In the genomic region with DNA sequence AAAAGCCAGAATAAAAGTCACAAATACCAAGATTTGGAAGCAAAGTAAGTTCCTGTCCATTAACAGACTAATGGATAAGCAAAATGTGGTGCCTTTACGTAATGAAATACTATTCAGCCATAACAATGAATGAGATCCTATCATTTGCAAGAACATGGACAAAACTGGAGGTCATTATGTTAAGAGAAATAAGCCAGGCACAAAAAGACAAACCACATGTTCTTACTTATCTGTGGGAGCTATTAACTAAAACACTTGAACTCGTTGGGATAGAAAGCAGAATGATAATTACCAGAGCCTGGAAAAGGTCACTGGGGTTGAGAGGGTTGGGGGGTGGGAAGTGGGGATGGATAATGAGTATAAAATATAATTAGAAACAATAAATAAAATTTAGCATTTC, we compare ENCODE assay signal across 16 cellular contexts.
DNase-seq lines count a peak whose midpoint lies in the region; ATAC-seq and TF ChIP-seq lines count a peak whose summit lies in the region.
"Had no signal": no experiment of that assay in that cellular context is flagged by ENCODE, and none has a peak within 500 bp of the region (broad histone marks: within the 10 kb centered on the region; RNA-seq: fewer than 3 reads in every experiment).

No MANE protein-coding gene starts in this region.

- BruUV-seq in PC-9 (replicated peaks; lab: Mats Ljungman, UMichigan) = no TSS peak

- H2BK5ac ChIP-seq in mesenchymal stem cell (ENCODE audit: low read depth, low read length, poor library complexity, severe bottlenecking) = no peak overlapping the region

- no peak overlapping the region for H2BK15ac ChIP-seq in mesenchymal stem cell (ENCODE audit: low read depth, poor library complexity, severe bottlenecking)

- CTCF ChIA-PET in PC-9 (lab: Charles Lee) = no interaction called here
- CTCF ChIA-PET in WTC11 (lab: Charles Lee) = no interaction called here

- TF ChIP-seq CTCF in left ventricle myocardium inferior (IDR thresholded peaks at IDR 0.05; ENCODE audit: borderline replicate concordance) (no peak), PC-9 (conservative IDR thresholded peaks at IDR 0.05) (no peak), WTC11 (IDR thresholded peaks at IDR 0.05) (no peak)

- H3K4ac ChIP-seq in mesenchymal stem cell (ENCODE audit: low read depth in 1 of 2, low read length in 2 of 2) = no peak overlapping the region

- H2AK5ac ChIP-seq in mesenchymal stem cell (ENCODE audit: low read length, severe bottlenecking) = no peak overlapping the region

- no peaks in the 10 kb centered on the region; the same call in 1 of the 2 replicates for H3K4me1 Mint-ChIP-seq in WTC11
- H3K4me1 Mint-ChIP-seq in activated naive CD8-positive, alpha-beta T cell treated with anti-CD3 and anti-CD28 coated beads, Interleukin-2, amount 50 U/mL, for 24 hours = no peaks in the 10 kb centered on the region
- H3K4me1 Mint-ChIP-seq: B cell; CD4-positive, alpha-beta memory T cell had no signal

- intact Hi-C loops in Right ventricle myocardium superior (cut with DNase I) (no loop called here), left ventricle myocardium inferior (cut with micrococcal nuclease) (no loop called here), PC-9 (cut with micrococcal nuclease; ENCODE audit: unreplicated experiment) (no loop called here)

- no peak overlapping the region for H3K18ac ChIP-seq in mesenchymal stem cell (ENCODE audit: low read depth in 1 of 2, low read length in 2 of 2)

- no peaks in the 10 kb centered on the region for H3K79me1 ChIP-seq in mesenchymal stem cell (replicated peaks; ENCODE audit: low read length, poor library complexity, severe bottlenecking)

- POLR2A ChIA-PET in PC-9 (lab: Charles Lee; ENCODE audit: unreplicated experiment) (interaction anchor here (0.7 kb wide), 1 partner anchor 137 kb away, joined by 11 read pairs; no protein-coding TSS in a partner anchor), WTC11 (lab: Charles Lee) (no interaction called here)

- H2AFZ ChIP-seq in PC-9 (peak overlapping the region; percentile 45), mesenchymal stem cell (ENCODE audit: low read depth, low read length) (no peak overlapping the region)

- no peaks in the 10 kb centered on the region for H3K36me3 Mint-ChIP-seq in WTC11
- H3K36me3 Mint-ChIP-seq in activated naive CD8-positive, alpha-beta T cell treated with anti-CD3 and anti-CD28 coated beads, Interleukin-2, amount 50 U/mL, for 24 hours (ENCODE audit: low read depth) = no peaks in the 10 kb centered on the region
- H3K36me3 Mint-ChIP-seq: CD4-positive, alpha-beta memory T cell had no signal

- no peak overlapping the region for H3K4me3 Mint-ChIP-seq in WTC11
- H3K4me3 Mint-ChIP-seq in activated naive CD8-positive, alpha-beta T cell treated with anti-CD3 and anti-CD28 coated beads, Interleukin-2, amount 50 U/mL, for 24 hours = no peak overlapping the region
- H3K4me3 Mint-ChIP-seq: B cell; CD4-positive, alpha-beta memory T cell; HFFc6 had no signal

- H3K27ac Mint-ChIP-seq in WTC11 = peak overlapping the region; percentile 40; the same call in 1 of the 2 replicates
- H3K27ac Mint-ChIP-seq in activated naive CD8-positive, alpha-beta T cell treated with anti-CD3 and anti-CD28 coated beads, Interleukin-2, amount 50 U/mL, for 24 hours = no peak overlapping the region
- H3K27ac Mint-ChIP-seq: B cell; CD4-positive, alpha-beta memory T cell; HFFc6 had no signal

- no peak overlapping the region for H3K4me2 ChIP-seq in PC-9
- no peak overlapping the region for H3K4me2 ChIP-seq in mesenchymal stem cell (ENCODE audit: low read length, poor library complexity, severe bottlenecking)

- H3K27me3 ChIP-seq in left ventricle myocardium inferior (ENCODE audit: low read depth) (no peaks in the 10 kb centered on the region), PC-9 (ENCODE audit: insufficient read depth, low read depth) (no peaks in the 10 kb centered on the region), mesenchymal stem cell (ENCODE audit: control insufficient read depth in 1 of 2, insufficient read depth in 1 of 2, low read length in 2 of 2) (no peaks in the 10 kb centered on the region)

- no peak overlapping the region for H3K23ac ChIP-seq in mesenchymal stem cell (ENCODE audit: low read length in 2 of 2)

- no peak overlapping the region for H2BK120ac ChIP-seq in mesenchymal stem cell (ENCODE audit: low read depth, low read length)

- H3K9me3 ChIP-seq in left ventricle myocardium inferior (replicated peaks) (no peaks in the 10 kb centered on the region), PC-9 (ENCODE audit: insufficient read depth, low read depth) (no peaks in the 10 kb centered on the region), mesenchymal stem cell (ENCODE audit: control insufficient read depth, low read length) (no peaks in the 10 kb centered on the region)

- no peak overlapping the region for H3K9ac ChIP-seq in mesenchymal stem cell (ENCODE audit: low read length)

- no CpG with 5 or more reads among the region's 2 CpGs for WGBS in mesenchymal stem cell

- no peak overlapping the region for H2BK12ac ChIP-seq in mesenchymal stem cell (ENCODE audit: low read length in 2 of 2)

- DNase-seq in Right ventricle myocardium superior (no peak), left ventricle myocardium inferior (no peak), PC-9 (no peak), WTC11 (ENCODE audit: low spot score) (no peak), mesenchymal stem cell (peak; percentile 27), pons (ENCODE audit: low spot score) (no peak)
- no peak for DNase-seq in activated naive CD8-positive, alpha-beta T cell treated with anti-CD3 and anti-CD28 coated beads, Interleukin-2, amount 50 U/mL, for 24 hours
- DNase-seq: ACHN; CD4-positive, alpha-beta memory T cell; DMS79; HCEC 1CT; HFFc6 had no signal

- H3K4me1 ChIP-seq in left ventricle myocardium inferior (no peaks in the 10 kb centered on the region), PC-9 (replicated peaks; ENCODE audit: insufficient read depth) (no peaks in the 10 kb centered on the region), mesenchymal stem cell (ENCODE audit: control insufficient read depth, insufficient read depth, low read depth, low read length) (no peaks in the 10 kb centered on the region)

- no peaks in the 10 kb centered on the region for H4K20me1 ChIP-seq in PC-9 (ENCODE audit: insufficient read depth)

- H3F3A ChIP-seq in PC-9 (ENCODE audit: insufficient read depth, low read depth) = no peaks in the 10 kb centered on the region

- peaks cover 13% of the 10 kb centered on the region for H3K9me3 Mint-ChIP-seq in WTC11
- H3K9me3 Mint-ChIP-seq in activated naive CD8-positive, alpha-beta T cell treated with anti-CD3 and anti-CD28 coated beads, Interleukin-2, amount 50 U/mL, for 24 hours = peaks cover 8% of the 10 kb centered on the region
- H3K9me3 Mint-ChIP-seq: HFFc6 had no signal

- no peak overlapping the region for H4K8ac ChIP-seq in mesenchymal stem cell (ENCODE audit: low read length)

- no peaks in the 10 kb centered on the region for H3K27me3 Mint-ChIP-seq in WTC11 (ENCODE audit: low read depth)
- H3K27me3 Mint-ChIP-seq in activated naive CD8-positive, alpha-beta T cell treated with anti-CD3 and anti-CD28 coated beads, Interleukin-2, amount 50 U/mL, for 24 hours = no peaks in the 10 kb centered on the region
- H3K27me3 Mint-ChIP-seq: B cell; CD4-positive, alpha-beta memory T cell had no signal

- H3K14ac ChIP-seq in mesenchymal stem cell (ENCODE audit: low read length in 2 of 2) = no peak overlapping the region

- no peaks in the 10 kb centered on the region for H3K36me3 ChIP-seq in left ventricle myocardium inferior
- H3K36me3 ChIP-seq in PC-9 (ENCODE audit: low read depth) = no peaks in the 10 kb centered on the region
- H3K36me3 ChIP-seq in mesenchymal stem cell (ENCODE audit: control insufficient read depth in 1 of 2, insufficient read depth in 2 of 2, low read depth in 1 of 2, low read length in 2 of 2) = no peaks in the 10 kb centered on the region

- no peaks in the 10 kb centered on the region; the same call in 1 of the 2 replicates for H3K9me2 ChIP-seq in PC-9 (ENCODE audit: insufficient read depth)

- H3K4me3 ChIP-seq in left ventricle myocardium inferior (no peak overlapping the region), PC-9 (no peak overlapping the region), mesenchymal stem cell (ENCODE audit: insufficient read depth in 1 of 2, low read depth in 1 of 2, low read length in 2 of 2) (no peak overlapping the region)

- ATAC-seq in Right ventricle myocardium superior (ENCODE audit: poor library complexity) = peak; percentile 65
- no peak for ATAC-seq in WTC11
- no peak for ATAC-seq in activated naive CD8-positive, alpha-beta T cell treated with anti-CD3 and anti-CD28 coated beads, Interleukin-2, amount 50 U/mL, for 24 hours
- ATAC-seq in HG02981 (IDR thresholded peaks at IDR 0.05; ENCODE audit: unreplicated experiment) = no peak

- H3K79me2 ChIP-seq in PC-9 (ENCODE audit: low read depth) = no peaks in the 10 kb centered on the region

- no peak overlapping the region for H4K91ac ChIP-seq in mesenchymal stem cell (ENCODE audit: low read length)

- H3K27ac ChIP-seq in left ventricle myocardium inferior (replicated peaks) (no peak overlapping the region), PC-9 (no peak overlapping the region), mesenchymal stem cell (ENCODE audit: low read length, poor library complexity, severe bottlenecking) (no peak overlapping the region)
- H3K27ac ChIP-seq: C4-2B, HL-60 had no signal

TF ChIP-seq in WTC11, 78 proteins besides CTCF, POLR2A, EP300 and RAD21 (continues in another document):
- TF ChIP-seq, protein P1, sequence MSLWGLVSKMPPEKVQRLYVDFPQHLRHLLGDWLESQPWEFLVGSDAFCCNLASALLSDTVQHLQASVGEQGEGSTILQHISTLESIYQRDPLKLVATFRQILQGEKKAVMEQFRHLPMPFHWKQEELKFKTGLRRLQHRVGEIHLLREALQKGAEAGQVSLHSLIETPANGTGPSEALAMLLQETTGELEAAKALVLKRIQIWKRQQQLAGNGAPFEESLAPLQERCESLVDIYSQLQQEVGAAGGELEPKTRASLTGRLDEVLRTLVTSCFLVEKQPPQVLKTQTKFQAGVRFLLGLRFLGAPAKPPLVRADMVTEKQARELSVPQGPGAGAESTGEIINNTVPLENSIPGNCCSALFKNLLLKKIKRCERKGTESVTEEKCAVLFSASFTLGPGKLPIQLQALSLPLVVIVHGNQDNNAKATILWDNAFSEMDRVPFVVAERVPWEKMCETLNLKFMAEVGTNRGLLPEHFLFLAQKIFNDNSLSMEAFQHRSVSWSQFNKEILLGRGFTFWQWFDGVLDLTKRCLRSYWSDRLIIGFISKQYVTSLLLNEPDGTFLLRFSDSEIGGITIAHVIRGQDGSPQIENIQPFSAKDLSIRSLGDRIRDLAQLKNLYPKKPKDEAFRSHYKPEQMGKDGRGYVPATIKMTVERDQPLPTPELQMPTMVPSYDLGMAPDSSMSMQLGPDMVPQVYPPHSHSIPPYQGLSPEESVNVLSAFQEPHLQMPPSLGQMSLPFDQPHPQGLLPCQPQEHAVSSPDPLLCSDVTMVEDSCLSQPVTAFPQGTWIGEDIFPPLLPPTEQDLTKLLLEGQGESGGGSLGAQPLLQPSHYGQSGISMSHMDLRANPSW (CRISPR knock-in tag; conservative IDR thresholded peaks at IDR 0.05; ENCODE audit: low read depth) = no peak
- TF ChIP-seq EMX1 (CRISPR knock-in tag; IDR thresholded peaks at IDR 0.05) = no peak
